In the genomic region with DNA sequence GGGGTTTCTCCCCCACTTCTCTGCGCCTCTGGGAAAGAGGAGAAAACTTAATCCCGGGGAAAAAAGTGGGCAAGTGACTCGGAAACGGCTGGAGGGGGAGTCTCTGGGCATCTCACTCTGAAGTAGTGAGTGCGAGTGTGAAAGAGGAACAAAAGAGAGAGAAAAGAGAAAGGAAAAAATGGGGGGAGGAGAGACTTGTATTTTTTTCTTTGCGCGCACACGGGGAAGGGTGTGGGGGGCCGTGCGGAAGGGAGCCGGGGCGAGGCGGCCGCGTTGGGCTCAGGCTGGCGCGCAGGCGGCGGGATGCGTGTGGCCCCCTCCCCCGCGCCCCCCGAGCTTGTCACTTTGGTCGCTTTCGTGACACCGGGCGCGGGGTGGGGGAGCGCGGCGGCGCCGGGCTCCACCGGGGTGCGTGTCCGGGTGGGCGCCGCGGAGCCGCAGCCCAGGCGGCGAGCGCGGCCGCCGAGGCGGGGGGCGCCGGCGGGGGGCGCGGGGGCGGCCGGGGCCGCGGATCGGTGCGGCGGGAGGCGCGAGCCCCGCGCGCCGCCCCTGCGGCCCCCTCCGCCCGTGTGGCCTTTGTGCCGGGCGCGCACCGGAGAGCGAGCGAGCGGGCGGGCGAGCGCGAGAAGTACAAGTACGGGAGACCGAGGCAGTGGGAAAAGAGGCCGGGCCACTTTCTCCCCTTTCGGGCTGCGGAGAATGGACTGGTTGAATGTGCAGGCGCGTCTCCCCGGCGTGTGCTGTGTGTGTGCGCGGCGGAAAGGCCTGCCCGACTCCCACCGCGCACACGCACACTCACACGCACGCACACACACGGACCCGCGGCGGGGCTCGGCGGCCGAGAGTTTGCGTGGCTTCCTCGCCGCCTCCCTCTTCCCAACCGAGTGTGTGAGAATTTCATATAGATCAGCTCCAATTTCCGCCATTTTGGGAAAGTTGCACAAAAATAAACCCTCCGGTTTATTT, we compare ENCODE assay signal across 8 cellular contexts. TPM values are rescaled to one million over a fixed set of nuclear protein-coding genes. Genes with fewer than 3 reads are reported as not detected.
DNase-seq lines count a peak whose midpoint lies in the region; ATAC-seq and TF ChIP-seq lines count a peak whose summit lies in the region.

No MANE protein-coding gene starts in this region.

- no peaks in the 10 kb centered on the region for H3K9me3 ChIP-seq in esophagus (ENCODE audit: control insufficient read depth in 2 of 2, insufficient read depth in 1 of 2, low read depth in 1 of 2, low read length in 1 of 2)
- no peaks in the 10 kb centered on the region for H3K9me3 ChIP-seq in mucosa of stomach (ENCODE audit: control insufficient read depth, low read length)

- peak; percentile 29 for ATAC-seq in HG02571 (IDR thresholded peaks at IDR 0.05; ENCODE audit: unreplicated experiment)

- no peaks in the 10 kb centered on the region for H3K36me3 ChIP-seq in esophagus (ENCODE audit: control insufficient read depth in 2 of 2, insufficient read depth in 2 of 2, low read length in 1 of 2)
- H3K36me3 ChIP-seq in mucosa of stomach (ENCODE audit: control insufficient read depth, insufficient read depth, low read length) = no peaks in the 10 kb centered on the region

- peak overlapping the region; percentile 47 to 81 for H3K27ac ChIP-seq in esophagus (ENCODE audit: low read depth in 2 of 2, low read length in 1 of 2)

- WGBS in esophagus, 2 donors = 0 to 1% methylated on average over 75 to 110 of the region's 110 CpGs

- DNase-seq in GM13976 (ENCODE audit: low spot score) = peak; percentile 60
- DNase-seq in NCI-H748 (lab: John Stamatoyannopoulos, UW; ENCODE audit: unreplicated experiment) = peak; percentile 59
- DNase-seq in activated T-cell treated with anti-CD3 and anti-CD28 coated beads, Interleukin-2, amount 50 U/mL, for 1 hour = peak; percentile 59
- peak; percentile 38 for DNase-seq in superior temporal gyrus (ENCODE audit: extremely low spot score)
- no peak for DNase-seq in NCI-H2081 treated with DMSO at 0.1 percent for 48 hours (lab: John Stamatoyannopoulos, UW)

- H3K27me3 ChIP-seq in esophagus (ENCODE audit: control insufficient read depth in 1 of 2, insufficient read depth in 2 of 2, low read length in 2 of 2) = no peaks in the 10 kb centered on the region
- no peaks in the 10 kb centered on the region for H3K27me3 ChIP-seq in mucosa of stomach (ENCODE audit: control insufficient read depth, insufficient read depth, low read length)

- in situ Hi-C loops in GM13976 (cut with MboI; ENCODE audit: low sequenced_read_pairs, unreplicated experiment) = loop anchor here (25.0 kb wide), 1 partner anchor 407 kb away; no protein-coding TSS in a partner anchor

- no peaks in the 10 kb centered on the region for H3K4me1 ChIP-seq in esophagus (ENCODE audit: control insufficient read depth in 2 of 2, insufficient read depth in 2 of 2, low read length in 1 of 2)
- H3K4me1 ChIP-seq in mucosa of stomach (ENCODE audit: control insufficient read depth, insufficient read depth, low read length) = no peaks in the 10 kb centered on the region

- peak overlapping the region; percentile 77 for H3K9ac ChIP-seq in mucosa of stomach (ENCODE audit: low read length)

- H3K4me3 ChIP-seq in esophagus (ENCODE audit: low read depth in 1 of 2, low read length in 2 of 2) = peak overlapping the region; percentile 70 to 91
- H3K4me3 ChIP-seq in mucosa of stomach (ENCODE audit: low read length) = peak overlapping the region; percentile 84

- no peak for TF ChIP-seq CTCF in GM13976 (IDR thresholded peaks at IDR 0.05; ENCODE audit: borderline replicate concordance, control extremely low read depth, extremely low read depth, insufficient read depth, missing control alignments)

RNA-seq across cellular contexts. Expression of a gene that starts 0.7 kb away (rescaled TPM):
- 1 to 10 TPM in 1 of 2 donors, under 1 TPM in 1; 0.94 to 1.4 TPM for polyA plus RNA-seq in esophagus
